9 cellular contexts compared by ENCODE assay signal in genomic region chr5:154857091-154857533, GRCh38. TPM values are rescaled to one million over a fixed set of nuclear protein-coding genes. Genes with fewer than 3 reads are reported as not detected.
DNase-seq lines count a peak whose midpoint lies in the region; ATAC-seq, FAIRE-seq and TF ChIP-seq lines count a peak whose summit lies in the region.
"Had no signal": no experiment of that assay in that cellular context is flagged by ENCODE, and none has a peak within 500 bp of the region (broad histone marks: within the 10 kb centered on the region; RNA-seq: fewer than 3 reads in every experiment).

No MANE protein-coding gene starts in this region.

- H3K27ac ChIP-seq in BLaER1 (peak overlapping the region; percentile 97), endothelial cell of umbilical vein (ENCODE audit: insufficient read depth, low read depth, low read length) (peak overlapping the region; percentile 95), uterus (peak overlapping the region; percentile 98)
- peak overlapping the region; percentile 97 for H3K27ac ChIP-seq in naive thymus-derived CD4-positive, alpha-beta T cell (ENCODE audit: low read depth, low read length)

- CTCF ChIA-PET in endothelial cell of umbilical vein (lab: Charles Lee) = interaction anchor here (0.9 to 2.2 kb wide), 6 partner anchors 12 to 207 kb away, joined by 3 to 12 read pairs (median 3); no protein-coding TSS in a partner anchor
- CTCF ChIA-PET in naive thymus-derived CD4-positive, alpha-beta T cell (lab: Charles Lee) = no interaction called here

- H3K9ac ChIP-seq in BLaER1 (peak overlapping the region; percentile 92), endothelial cell of umbilical vein (replicated peaks; ENCODE audit: extremely low read depth, insufficient read depth, low read length) (peak overlapping the region; percentile 98)

- H3K4me3 ChIP-seq in BLaER1 = peak overlapping the region; percentile 88
- peak overlapping the region; percentile 62 for H3K4me3 ChIP-seq in WI38 (ENCODE audit: low read depth, low read length)
- peak overlapping the region; percentile 1 to 100 (median 94) for H3K4me3 ChIP-seq in endothelial cell of umbilical vein (replicated peaks in 1 of 3; ENCODE audit: insufficient read depth in 1 of 3, low read depth in 1 of 3, low read length in 3 of 3)
- peak overlapping the region; percentile 74 for H3K4me3 ChIP-seq in naive thymus-derived CD4-positive, alpha-beta T cell (ENCODE audit: low read length)
- peak overlapping the region; percentile 82 to 90 for H3K4me3 ChIP-seq in uterus

- H2AFZ ChIP-seq in endothelial cell of umbilical vein (ENCODE audit: low read depth, low read length) = peak overlapping the region; percentile 75

- peaks cover 40% of the 10 kb centered on the region for H3K4me1 ChIP-seq in BLaER1
- H3K4me1 ChIP-seq in endothelial cell of umbilical vein (ENCODE audit: control insufficient read depth, extremely low read depth, insufficient read depth, low read length) = peaks cover 27% of the 10 kb centered on the region
- peaks cover 24 to 25% of the 10 kb centered on the region in 2 donors for H3K4me1 ChIP-seq in naive thymus-derived CD4-positive, alpha-beta T cell (ENCODE audit: control insufficient read depth in 2 of 2, insufficient read depth in 2 of 2, low read length in 2 of 2)
- H3K4me1 ChIP-seq in uterus = peaks cover 2 to 4% of the 10 kb centered on the region in 2 donors

- H3K9me3 Mint-ChIP-seq in naive thymus-derived CD4-positive, alpha-beta T cell = peaks cover 0 to 2% (median 0%) of the 10 kb centered on the region in 11 donors

- DNase-seq in GM19240 (ENCODE audit: insufficient read length, low spot score) (peak; percentile 19), endothelial cell of umbilical vein (ENCODE audit: low read depth, low spot score) (no peak), uterus (no peak), hippocampal formation (lab: John Stamatoyannopoulos, UW) (no peak)
- peak in 1 of 9 donors; percentile 55 for DNase-seq in naive thymus-derived CD4-positive, alpha-beta T cell

- H4K20me1 ChIP-seq in BLaER1 (peaks cover 24% of the 10 kb centered on the region), endothelial cell of umbilical vein (replicated peaks; ENCODE audit: control insufficient read depth, extremely low read depth, insufficient read depth, low read length) (no peaks in the 10 kb centered on the region)

- dilution Hi-C loops in endothelial cell of umbilical vein (cut with MboI; ENCODE audit: extremely low pct_ligation_motif_present, low sequenced_read_pairs) = no loop called here

- no peak for FAIRE-seq in endothelial cell of umbilical vein (lab: Jason Lieb, UNC)

- no peaks in the 10 kb centered on the region for H3K9me3 ChIP-seq in BLaER1
- H3K9me3 ChIP-seq in endothelial cell of umbilical vein (replicated peaks; ENCODE audit: control insufficient read depth, insufficient read depth, low read length) = no peaks in the 10 kb centered on the region
- H3K9me3 ChIP-seq in naive thymus-derived CD4-positive, alpha-beta T cell (ENCODE audit: control insufficient read depth in 2 of 3, low read length in 3 of 3) = no peaks in the 10 kb centered on the region
- no peaks in the 10 kb centered on the region for H3K9me3 ChIP-seq in uterus

- intact Hi-C loops in endothelial cell of umbilical vein (cut with micrococcal nuclease) (loop anchor here (1.0 to 10.0 kb wide), 4 partner anchors 207 to 819 kb away; partner anchors contain the start of genes FAM114A2, MFAP3 and SAP30L), uterus (cut with DNase I; ENCODE audit: low total_unique reads) (loop anchor here (5.0 kb wide), 1 partner anchor 100 kb away; the partner anchor contains the start of gene LARP1)
- intact Hi-C loops in naive thymus-derived CD4-positive, alpha-beta T cell (cut with micrococcal nuclease) = loop anchor here (1.0 to 10.0 kb wide), 6 partner anchors 27 to 665 kb away; partner anchors contain the start of gene GALNT10 (in 2 of the 2)

- H3K27me3 Mint-ChIP-seq in naive thymus-derived CD4-positive, alpha-beta T cell = no peaks in the 10 kb centered on the region

- peaks cover 0 to 13% (median 5%) of the 10 kb centered on the region in 5 donors for H3K36me3 Mint-ChIP-seq in naive thymus-derived CD4-positive, alpha-beta T cell

- peaks cover 36% of the 10 kb centered on the region for H3K79me2 ChIP-seq in endothelial cell of umbilical vein (ENCODE audit: control insufficient read depth, insufficient read depth, low read length)

- ATAC-seq in HG03460 (IDR thresholded peaks at IDR 0.05; ENCODE audit: unreplicated experiment) = peak; percentile 30
- ATAC-seq in naive thymus-derived CD4-positive, alpha-beta T cell = peak; percentile 14

- TF ChIP-seq CTCF in WI38 (IDR thresholded peaks at IDR 0.05; ENCODE audit: low read depth, low read length) (no peak), endothelial cell of umbilical vein (IDR thresholded peaks at IDR 0.05; ENCODE audit: extremely low read depth in 1 of 2, insufficient read depth in 1 of 2, low read depth in 1 of 2, low read length in 2 of 2) (no peak), uterus (IDR thresholded peaks at IDR 0.05) (no peak)

- BruUV-seq in endothelial cell of umbilical vein (replicated peaks; lab: Mats Ljungman, UMichigan) = no TSS peak

- no peaks in the 10 kb centered on the region for H3K27me3 ChIP-seq in BLaER1
- no peaks in the 10 kb centered on the region for H3K27me3 ChIP-seq in endothelial cell of umbilical vein (ENCODE audit: control insufficient read depth in 2 of 2, insufficient read depth in 2 of 2, low read length in 2 of 2)
- no peaks in the 10 kb centered on the region for H3K27me3 ChIP-seq in naive thymus-derived CD4-positive, alpha-beta T cell (ENCODE audit: control insufficient read depth in 2 of 2, insufficient read depth in 2 of 2, low read length in 2 of 2)
- no peaks in the 10 kb centered on the region for H3K27me3 ChIP-seq in uterus

- H3K27ac Mint-ChIP-seq in naive thymus-derived CD4-positive, alpha-beta T cell = peak overlapping the region; percentile 95 to 100 (median 98)

- TF ChIP-seq POLR2A in endothelial cell of umbilical vein (IDR thresholded peaks at IDR 0.05; ENCODE audit: low read depth, low read length) (no peak), uterus (IDR thresholded peaks at IDR 0.05) (no peak)

- peak overlapping the region; percentile 85 to 98 (median 95) for H3K4me3 Mint-ChIP-seq in naive thymus-derived CD4-positive, alpha-beta T cell

- peaks cover 28 to 34% (median 32%) of the 10 kb centered on the region in 7 donors for H3K4me1 Mint-ChIP-seq in naive thymus-derived CD4-positive, alpha-beta T cell

- H3K36me3 ChIP-seq in BLaER1 = no peaks in the 10 kb centered on the region
- H3K36me3 ChIP-seq in endothelial cell of umbilical vein (ENCODE audit: control insufficient read depth in 2 of 2, extremely low read depth in 1 of 2, insufficient read depth in 2 of 2, low read length in 2 of 2) = peaks cover 0 to 2% of the 10 kb centered on the region in 2 experiments
- H3K36me3 ChIP-seq in naive thymus-derived CD4-positive, alpha-beta T cell (ENCODE audit: control insufficient read depth in 2 of 3, insufficient read depth in 3 of 3, low read length in 3 of 3) = peaks cover 0 to 4% (median 0%) of the 10 kb centered on the region in 3 experiments
- no peaks in the 10 kb centered on the region for H3K36me3 ChIP-seq in uterus

- POLR2A ChIA-PET in endothelial cell of umbilical vein (lab: Charles Lee) = interaction anchor here (2.1 kb wide), 1 partner anchor 21 kb away, joined by 8 read pairs; no protein-coding TSS in a partner anchor
- POLR2A ChIA-PET in naive thymus-derived CD4-positive, alpha-beta T cell (lab: Charles Lee) = interaction anchor here (0.6 to 2.9 kb wide), 16 partner anchors 8 to 209 kb away, joined by 3 to 25 read pairs (median 3); no protein-coding TSS in a partner anchor

- no peaks in the 10 kb centered on the region for H3K9me1 ChIP-seq in endothelial cell of umbilical vein (replicated peaks; ENCODE audit: control insufficient read depth, extremely low read depth, insufficient read depth, low read length)

- H3K4me2 ChIP-seq in BLaER1 (peak overlapping the region; percentile 85), endothelial cell of umbilical vein (ENCODE audit: insufficient read depth, low read length) (peak overlapping the region; percentile 87)

TF ChIP-seq in endothelial cell of umbilical vein, 7 proteins besides CTCF, POLR2A, EP300 and RAD21 (continues in another document):
- TF ChIP-seq GATA2 (IDR thresholded peaks at IDR 0.05; ENCODE audit: insufficient read depth, insufficient read length, low read depth, low read length) (no peak), MYC (IDR thresholded peaks at IDR 0.05; ENCODE audit: low read depth, low read length) (no peak), FOS (IDR thresholded peaks at IDR 0.05; ENCODE audit: borderline replicate concordance, insufficient read depth, low read length) (no peak), EZH2 (IDR thresholded peaks at IDR 0.05; ENCODE audit: borderline replicate concordance, low read depth, low read length, severe bottlenecking) (no peak), MAX (IDR thresholded peaks at IDR 0.05; ENCODE audit: insufficient read depth, insufficient read length) (no peak)

RNA-seq across cellular contexts. Expression of gene CNOT8, which starts 1.3 kb away (rescaled TPM):
- total RNA-seq in endothelial cell of umbilical vein = 53.7 and 57.0 TPM in 2 replicates
- polyA plus RNA-seq in endothelial cell of umbilical vein = 34.6 and 42.6 TPM in 2 replicates
- 47.8 and 48.2 TPM in 2 replicates for polyA plus RNA-seq in endothelial cell of umbilical vein (2011; cell fraction: cytosol; rRNA removed)
- 56.0 and 61.1 TPM in 2 replicates for polyA plus RNA-seq in endothelial cell of umbilical vein (2011; cell fraction: nucleus; rRNA removed)
- 40.6 and 55.9 TPM in 2 replicates for polyA plus RNA-seq in endothelial cell of umbilical vein (2012)
- 62.7 and 64.2 TPM in 2 replicates for polyA minus RNA-seq in endothelial cell of umbilical vein
- 32.9 TPM for polyA minus RNA-seq in endothelial cell of umbilical vein (2011; cell fraction: cytosol; rRNA and poly(A)+ RNA removed)
- polyA minus RNA-seq in endothelial cell of umbilical vein (2011; cell fraction: nucleus; rRNA and poly(A)+ RNA removed) = 23.5 and 24.0 TPM in 2 replicates
- 100 to 1,000 TPM in 3 of 5 experiments, 10 to 100 TPM in 2; 79.8 to 105 (median 101) TPM for total RNA-seq in naive thymus-derived CD4-positive, alpha-beta T cell
- polyA plus RNA-seq in naive thymus-derived CD4-positive, alpha-beta T cell = 100 to 1,000 TPM; 182 to 198 TPM
- total RNA-seq in uterus = 10 to 100 TPM; 32.0 to 96.2 (median 54.2) TPM

RNA-seq across cellular contexts. Expression of gene FAXDC2, which starts 6.7 kb away (rescaled TPM):
- 5.8 and 8.3 TPM in 2 replicates for total RNA-seq in endothelial cell of umbilical vein
- polyA plus RNA-seq in endothelial cell of umbilical vein = 12.0 and 13.4 TPM in 2 replicates
- polyA plus RNA-seq in endothelial cell of umbilical vein (2011; cell fraction: cytosol; rRNA removed) = 6.5 and 6.9 TPM in 2 replicates
- polyA plus RNA-seq in endothelial cell of umbilical vein (2011; cell fraction: nucleus; rRNA removed) = 11.8 and 15.0 TPM in 2 replicates
- 3.4 and 4.9 TPM in 2 replicates for polyA plus RNA-seq in endothelial cell of umbilical vein (2012)
- polyA minus RNA-seq in endothelial cell of umbilical vein = 23.7 and 32.5 TPM in 2 replicates
- not detected for polyA minus RNA-seq in endothelial cell of umbilical vein (2011; cell fraction: cytosol; rRNA and poly(A)+ RNA removed)
- 10.7 and 12.4 TPM in 2 replicates for polyA minus RNA-seq in endothelial cell of umbilical vein (2011; cell fraction: nucleus; rRNA and poly(A)+ RNA removed)
- 1 to 10 TPM in 1 of 5 experiments, under 1 TPM in 1, not detected in 3; 0.49 to 1.9 TPM for total RNA-seq in naive thymus-derived CD4-positive, alpha-beta T cell
- polyA plus RNA-seq in naive thymus-derived CD4-positive, alpha-beta T cell = under 1 TPM; 0.30 to 0.32 TPM
- total RNA-seq in uterus = 100 to 1,000 TPM in 1 of 4 donors, 10 to 100 TPM in 3; 25.8 to 126 (median 29.1) TPM
- total RNA-seq: NCI-H460 had no signal
